ENCODE assay signal across 10 cellular contexts in the genomic region with DNA sequence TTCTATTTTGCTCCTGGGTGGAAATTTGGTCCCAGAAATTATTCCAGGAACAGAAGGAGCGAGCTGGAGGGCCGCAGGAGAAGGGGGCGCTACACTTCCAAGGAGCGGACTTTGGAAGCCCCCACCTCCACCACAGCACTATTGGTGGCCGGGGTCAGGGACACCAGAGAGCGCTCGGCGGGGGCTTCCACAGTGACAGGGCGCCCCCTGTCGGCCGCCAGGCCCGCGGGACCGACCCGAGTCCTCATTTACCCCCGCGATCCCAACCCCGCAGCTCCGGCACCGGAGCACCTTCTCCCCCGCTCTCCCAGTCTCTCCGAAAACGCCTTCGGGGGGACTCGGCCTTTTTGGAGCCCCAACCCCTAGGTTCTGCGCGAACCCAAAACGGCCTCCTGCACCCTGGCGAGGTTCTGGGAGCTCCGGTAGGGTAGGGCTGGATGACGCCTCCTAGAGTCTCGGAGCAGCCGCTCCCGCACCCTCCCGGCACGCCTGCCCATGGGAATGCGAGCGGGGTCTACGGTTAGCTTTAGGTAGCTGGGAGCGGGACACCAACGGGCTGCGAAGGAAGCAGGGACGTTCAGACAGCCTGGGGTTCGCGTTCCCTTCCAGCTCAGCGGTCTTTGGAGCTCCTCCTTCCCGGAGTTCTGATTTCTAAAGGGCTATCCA. TPM values are rescaled to one million over a fixed set of nuclear protein-coding genes. Genes with fewer than 3 reads are reported as not detected.
DNase-seq lines count a peak whose midpoint lies in the region; ATAC-seq and TF ChIP-seq lines count a peak whose summit lies in the region.
"Had no signal": no experiment of that assay in that cellular context is flagged by ENCODE, and none has a peak within 500 bp of the region (broad histone marks: within the 10 kb centered on the region; RNA-seq: fewer than 3 reads in every experiment).

No MANE protein-coding gene starts in this region.

- WGBS in testis, 2 donors, result 2% methylated on average over 23 to 47 of the region's 47 CpGs

- peaks cover 1% of the 10 kb centered on the region for H3K36me3 Mint-ChIP-seq in activated CD4-positive, alpha-beta T cell treated with anti-CD3 and anti-CD28 coated beads for 36 hours (ENCODE audit: low read depth)
- H3K36me3 Mint-ChIP-seq in immature natural killer cell, result peaks cover 0 to 4% (median 0%) of the 10 kb centered on the region in 3 donors
- H3K36me3 Mint-ChIP-seq in activated naive CD4-positive, alpha-beta T cell treated with anti-CD3 and anti-CD28 coated beads, Interleukin-2, amount 10 ng/mL, durations not matched to agents 7 days and 5 days, result peaks cover 1% of the 10 kb centered on the region

- no peaks in the 10 kb centered on the region for H3K4me1 Mint-ChIP-seq in activated CD4-positive, alpha-beta T cell treated with anti-CD3 and anti-CD28 coated beads for 36 hours
- H3K4me1 Mint-ChIP-seq in immature natural killer cell, result no peaks in the 10 kb centered on the region
- H3K4me1 Mint-ChIP-seq in activated naive CD4-positive, alpha-beta T cell treated with anti-CD3 and anti-CD28 coated beads, Interleukin-2, amount 10 ng/mL, durations not matched to agents 7 days and 5 days, result no peaks in the 10 kb centered on the region

- H3K27me3 ChIP-seq in left ventricle myocardium inferior (ENCODE audit: low read depth), result peaks cover 99% of the 10 kb centered on the region
- H3K27me3 ChIP-seq in testis, result no peaks in the 10 kb centered on the region

- H3K4me3 ChIP-seq in left ventricle myocardium inferior (no peak overlapping the region), testis (peak overlapping the region; percentile 21 to 26)
- H3K4me3 ChIP-seq: BLaER1 had no signal

- H3K4me3 Mint-ChIP-seq in activated CD4-positive, alpha-beta T cell treated with anti-CD3 and anti-CD28 coated beads for 36 hours, result no peak overlapping the region
- H3K4me3 Mint-ChIP-seq in immature natural killer cell, result no peak overlapping the region
- H3K4me3 Mint-ChIP-seq in activated naive CD4-positive, alpha-beta T cell treated with anti-CD3 and anti-CD28 coated beads, Interleukin-2, amount 10 ng/mL, durations not matched to agents 7 days and 5 days, result no peak overlapping the region

- CTCF ChIA-PET in activated CD4-positive, alpha-beta T cell treated with anti-CD3 and anti-CD28 coated beads for 36 hours (lab: Charles Lee), result interaction anchor here (0.6 to 1.6 kb wide), 7 partner anchors 10 to 557 kb away, joined by 3 to 11 read pairs (median 3); no protein-coding TSS in a partner anchor
- CTCF ChIA-PET in activated naive CD4-positive, alpha-beta T cell treated with anti-CD3 and anti-CD28 coated beads, Interleukin-2, amount 10 ng/mL, durations not matched to agents 7 days and 5 days (lab: Charles Lee), result interaction anchor here (1.1 to 2.3 kb wide), 4 partner anchors 17 to 251 kb away, joined by 3 to 24 read pairs (median 5); no protein-coding TSS in a partner anchor

- no peak overlapping the region for H3K27ac Mint-ChIP-seq in activated CD4-positive, alpha-beta T cell treated with anti-CD3 and anti-CD28 coated beads for 36 hours
- no peak overlapping the region for H3K27ac Mint-ChIP-seq in immature natural killer cell
- H3K27ac Mint-ChIP-seq in activated naive CD4-positive, alpha-beta T cell treated with anti-CD3 and anti-CD28 coated beads, Interleukin-2, amount 10 ng/mL, durations not matched to agents 7 days and 5 days, result no peak overlapping the region

- ATAC-seq in activated CD4-positive, alpha-beta T cell treated with anti-CD3 and anti-CD28 coated beads for 36 hours, result no peak
- no peak for ATAC-seq in HG03159 (IDR thresholded peaks at IDR 0.05; ENCODE audit: unreplicated experiment)

- no peaks in the 10 kb centered on the region for H3K36me3 ChIP-seq in left ventricle myocardium inferior
- H3K36me3 ChIP-seq in testis (ENCODE audit: low read depth, missing control alignments), result no peaks in the 10 kb centered on the region

- peak; percentile 59 for DNase-seq in activated CD4-positive, alpha-beta T cell treated with anti-CD3 and anti-CD28 coated beads for 36 hours
- DNase-seq in activated CD4-positive, alpha-beta T cell treated with anti-CD3 and anti-CD28 coated beads, Interleukin-2, amount 50 U/mL, for 1 hour, result no peak
- DNase-seq in RPMI8226 (peak; percentile 63), left ventricle myocardium inferior (no peak), testis (peak; percentile 85), immature natural killer cell (no peak)
- DNase-seq in activated naive CD4-positive, alpha-beta T cell treated with anti-CD3 and anti-CD28 coated beads, Interleukin-2, amount 10 ng/mL, durations not matched to agents 7 days and 5 days, result no peak

- peaks cover 28% of the 10 kb centered on the region for H3K4me1 ChIP-seq in left ventricle myocardium inferior
- peaks cover 7% of the 10 kb centered on the region for H3K4me1 ChIP-seq in testis
- H3K4me1 ChIP-seq: BLaER1 had no signal

- H3K9me3 ChIP-seq in left ventricle myocardium inferior (replicated peaks) (no peaks in the 10 kb centered on the region), testis (no peaks in the 10 kb centered on the region)

- TF ChIP-seq CTCF in left ventricle myocardium inferior (IDR thresholded peaks at IDR 0.05; ENCODE audit: borderline replicate concordance), result peak; percentile 43
- peak; percentile 17 to 70 (median 54) for TF ChIP-seq CTCF in testis (IDR thresholded peaks at IDR 0.05)

- no peak for TF ChIP-seq POLR2A in testis (IDR thresholded peaks at IDR 0.05)

- POLR2A ChIA-PET in activated CD4-positive, alpha-beta T cell treated with anti-CD3 and anti-CD28 coated beads for 36 hours (lab: Charles Lee), result no interaction called here

- peaks cover 59% of the 10 kb centered on the region for H3K27me3 Mint-ChIP-seq in activated CD4-positive, alpha-beta T cell treated with anti-CD3 and anti-CD28 coated beads for 36 hours
- peaks cover 10 to 17% (median 15%) of the 10 kb centered on the region in 3 donors for H3K27me3 Mint-ChIP-seq in immature natural killer cell (ENCODE audit: low read depth in 3 of 3)
- H3K27me3 Mint-ChIP-seq in activated naive CD4-positive, alpha-beta T cell treated with anti-CD3 and anti-CD28 coated beads, Interleukin-2, amount 10 ng/mL, durations not matched to agents 7 days and 5 days, result peaks cover 71% of the 10 kb centered on the region

- H3K27ac ChIP-seq in left ventricle myocardium inferior (replicated peaks) (no peak overlapping the region), testis (no peak overlapping the region)
- H3K27ac ChIP-seq: BLaER1 had no signal

- intact Hi-C loops in activated CD4-positive, alpha-beta T cell treated with anti-CD3 and anti-CD28 coated beads for 36 hours (cut with DNase I, micrococcal nuclease), result loop anchor here (1.0 to 2.0 kb wide), 3 partner anchors 246 to 252 kb away; no protein-coding TSS in a partner anchor
- intact Hi-C loops in left ventricle myocardium inferior (cut with micrococcal nuclease), result no loop called here
- intact Hi-C loops in testis (cut with DNase I; ENCODE audit: low total_unique reads), result no loop called here

- H3K9me3 Mint-ChIP-seq in activated CD4-positive, alpha-beta T cell treated with anti-CD3 and anti-CD28 coated beads for 36 hours (ENCODE audit: low read depth), result no peaks in the 10 kb centered on the region
- H3K9me3 Mint-ChIP-seq in immature natural killer cell, result peaks cover 0 to 6% (median 4%) of the 10 kb centered on the region in 6 donors
- peaks cover 2% of the 10 kb centered on the region for H3K9me3 Mint-ChIP-seq in activated naive CD4-positive, alpha-beta T cell treated with anti-CD3 and anti-CD28 coated beads, Interleukin-2, amount 10 ng/mL, durations not matched to agents 7 days and 5 days

RNA-seq across cellular contexts. Expression of gene FOXA2, which starts 2.4 kb away (rescaled TPM):
- total RNA-seq in activated CD4-positive, alpha-beta T cell treated with anti-CD3 and anti-CD28 coated beads for 36 hours, result not detected
- total RNA-seq in left ventricle myocardium inferior, result not detected
- under 1 TPM; 0.24 to 0.43 TPM for total RNA-seq in testis
- 0.54 TPM for polyA plus RNA-seq in testis (ENCODE audit: insufficient read depth, low read depth, low replicate concordance)
- not detected for polyA plus RNA-seq in immature natural killer cell
- total RNA-seq: M059J had no signal

Comparison
In these comparisons a context has a peak if more than half of its experiments do, and no peak if none do; other contexts are left out.
1. DNase-seq: peak in activated CD4-positive, alpha-beta T cell treated with anti-CD3 and anti-CD28 coated beads for 36 hours (single experiment), RPMI8226 (single experiment) and testis (single experiment); none in activated CD4-positive, alpha-beta T cell treated with anti-CD3 and anti-CD28 coated beads, Interleukin-2, amount 50 U/mL, for 1 hour (single experiment), left ventricle myocardium inferior (single experiment), immature natural killer cell (0 of 3) and activated naive CD4-positive, alpha-beta T cell treated with anti-CD3 and anti-CD28 coated beads, Interleukin-2, amount 10 ng/mL, durations not matched to agents 7 days and 5 days (single experiment).
2. intact Hi-C loops: an anchor here in activated CD4-positive, alpha-beta T cell treated with anti-CD3 and anti-CD28 coated beads for 36 hours (1.0 to 2.0 kb wide); none called in left ventricle myocardium inferior and testis.